13 cellular contexts compared by ENCODE assay signal in the genomic region with DNA sequence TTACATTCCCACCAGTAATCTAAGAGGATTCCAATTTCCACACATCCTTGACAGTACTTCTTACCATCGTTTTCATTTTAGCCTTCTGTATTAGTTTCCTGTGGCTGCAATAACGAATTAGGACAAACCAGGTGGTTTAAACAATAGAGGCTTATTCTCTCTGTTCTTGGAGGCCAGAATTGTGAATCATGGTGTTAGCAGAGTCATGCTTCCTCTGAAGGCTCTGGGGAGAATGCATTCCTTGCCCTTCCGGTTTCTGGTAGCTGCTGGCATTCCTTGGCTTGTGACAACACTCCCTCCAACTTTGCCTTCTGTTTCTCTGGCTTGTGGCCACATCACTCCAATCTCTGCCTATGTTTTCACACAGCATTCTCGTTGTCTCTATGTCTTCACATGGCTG.
DNase-seq lines count a peak whose midpoint lies in the region; ATAC-seq and TF ChIP-seq lines count a peak whose summit lies in the region.
"Had no signal": no experiment of that assay in that cellular context is flagged by ENCODE, and none has a peak within 500 bp of the region (broad histone marks: within the 10 kb centered on the region; RNA-seq: fewer than 3 reads in every experiment).

No MANE protein-coding gene starts in this region.

- H3K4me3 ChIP-seq in astrocyte of the cerebellum (ENCODE audit: low read depth, low read length) = no peak overlapping the region

- in situ Hi-C loops in astrocyte of the cerebellum (cut with HindIII; ENCODE audit: low sequenced_read_pairs) = no loop called here

- DNase-seq in AG08396 (ENCODE audit: low spot score) (peak; percentile 14), HPDE6-E6E7 (ENCODE audit: extremely low spot score) (peak; percentile 27), astrocyte of the cerebellum (ENCODE audit: low read depth) (peak; percentile 42), foreskin melanocyte (peak; percentile 71), NAMALWA (ENCODE audit: low spot score) (no peak), NOMO-1 (lab: John Stamatoyannopoulos, UW; ENCODE audit: unreplicated experiment in 2 of 2) (no peak)
- DNase-seq: activated naive CD8-positive, alpha-beta T cell treated with anti-CD3 and anti-CD28 coated beads, Interleukin-2, amount 50 U/mL, for 24 hours; BE2C; NCI-H510A treated with DMSO at 0.1 percent for 48 hours; stimulated activated CD4-positive, alpha-beta T cell treated with anti-CD3 and anti-CD28 coated beads, Interleukin-1b, Interleukin-23, amount 100 ng/mL, for 48 hours; stimulated activated naive CD8-positive, alpha-beta T cell treated with anti-CD3 and anti-CD28 coated beads, Interleukin-15, amount 100 ng/mL, for 72 hours had no signal

- ATAC-seq in GM21447 (IDR thresholded peaks at IDR 0.05; ENCODE audit: unreplicated experiment) (no peak), HG02678 (IDR thresholded peaks at IDR 0.05; ENCODE audit: unreplicated experiment) (no peak)
- ATAC-seq: activated naive CD8-positive, alpha-beta T cell treated with anti-CD3 and anti-CD28 coated beads, Interleukin-2, amount 50 U/mL, for 24 hours; stimulated activated naive CD8-positive, alpha-beta T cell treated with anti-CD3 and anti-CD28 coated beads, Interleukin-15, amount 100 ng/mL, for 72 hours had no signal

- TF ChIP-seq CTCF in astrocyte of the cerebellum (IDR thresholded peaks at IDR 0.05; ENCODE audit: low read depth, low read length, missing control alignments) = no peak

Comparison
In these comparisons a context has a peak if more than half of its experiments do, and no peak if none do; other contexts are left out.
1. DNase-seq: peak in AG08396 (single experiment), HPDE6-E6E7 (single experiment), astrocyte of the cerebellum (single experiment) and foreskin melanocyte (single experiment); none in NAMALWA (single experiment) and NOMO-1 (0 of 2).